9 cellular contexts compared by ENCODE assay signal in the genomic region with DNA sequence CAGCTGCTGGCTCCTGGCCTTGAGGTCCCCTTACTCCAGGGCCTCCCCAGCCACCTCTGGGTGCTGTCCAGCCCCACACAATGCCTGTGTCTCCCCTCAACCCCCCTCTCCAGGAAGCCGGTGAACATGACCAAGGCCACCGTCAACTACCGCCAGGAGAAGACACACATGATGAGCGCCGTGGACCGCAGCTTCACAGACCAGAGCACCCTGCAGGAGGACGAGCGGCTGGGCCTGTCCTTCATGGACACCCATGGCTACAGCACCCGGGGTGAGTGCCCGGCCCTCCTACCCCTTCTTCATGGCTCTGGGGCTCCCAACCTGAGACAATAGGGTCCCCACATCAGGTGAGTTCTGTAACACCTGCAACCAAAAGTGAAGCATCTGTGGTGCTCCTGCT.
"Had no signal": no experiment of that assay in that cellular context is flagged by ENCODE, and none has a peak within 500 bp of the region (broad histone marks: within the 10 kb centered on the region; RNA-seq: fewer than 3 reads in every experiment).

No MANE protein-coding gene starts in this region.

- H3K4me3 Mint-ChIP-seq: H9 had no signal

- H3K4me2 ChIP-seq: KMS-11 had no signal

- H2AFZ ChIP-seq: GM23248 had no signal

- H3K27ac ChIP-seq: GM23248, HL-60, KMS-11 had no signal

- FAIRE-seq: H54, HepG2 had no signal

- DNase-seq: GOT3, H9, HCEC 1CT, KBM-7 had no signal

- H3K4me3 ChIP-seq: GM23248 had no signal

- ATAC-seq: HepG2 had no signal

- H3K9me3 Mint-ChIP-seq: H9 had no signal
